In genomic region chr6:28567506-28567905, GRCh38 we compare ENCODE assay signal across 1 cellular context.
TF ChIP-seq lines count a peak whose summit lies in the region.

No MANE protein-coding gene starts in this region.

TF ChIP-seq in GM12878, 131 proteins besides CTCF, POLR2A, EP300 and RAD21:
- TF ChIP-seq PKNOX1 (IDR thresholded peaks at IDR 0.05) (peak; percentile 71), SP1 (IDR thresholded peaks at IDR 0.05; ENCODE audit: low read depth, low read length) (no peak), BCL11A (IDR thresholded peaks at IDR 0.05; ENCODE audit: low read depth, low read length) (0 out of 2 replicates have a peak, but pooled peaks have one; percentile 5)
TF ChIP-seq in GM12878: peak in this region for 2.
